10 cellular contexts compared by ENCODE assay signal in genomic region chr9:127549218-127549617, GRCh38.
"Had no signal": no experiment of that assay in that cellular context is flagged by ENCODE, and none has a peak within 500 bp of the region (broad histone marks: within the 10 kb centered on the region; RNA-seq: fewer than 3 reads in every experiment).

No MANE protein-coding gene starts in this region.

- ATAC-seq: gastroesophageal sphincter; stimulated activated memory B cell treated with anti-CD40 and anti-IgM and Interleukin-4, amounts not matched to agents 10 μg/mL and 1 μg/mL and 100 μg/mL, for 72 hours had no signal

- H3K4me1 Mint-ChIP-seq: stimulated activated memory B cell treated with anti-CD40 and anti-IgM and Interleukin-4, amounts not matched to agents 10 μg/mL and 1 μg/mL and 100 μg/mL, for 72 hours had no signal

- H3K9me3 ChIP-seq: gastroesophageal sphincter, thyroid gland had no signal

- H3K27me3 ChIP-seq: gastroesophageal sphincter, thyroid gland had no signal

- H3K36me3 ChIP-seq: thyroid gland had no signal

- H3K36me3 Mint-ChIP-seq: stimulated activated memory B cell treated with anti-CD40 and anti-IgM and Interleukin-4, amounts not matched to agents 10 μg/mL and 1 μg/mL and 100 μg/mL, for 72 hours had no signal

- H3K4me3 Mint-ChIP-seq: activated CD4-positive, alpha-beta T cell treated with anti-CD3 and anti-CD28 coated beads, Interleukin-2, amount 10 ng/mL, durations not matched to agents 7 days and 5 days; activated T-helper 1 cell treated with anti-CD3 and anti-CD28 coated beads, Interleukin-12 subunit alpha, Interleukin-12 subunit beta, Interleukin-2, Interleukin-4 antibody, amounts not matched to agents 30 ng/mL and 10 ng/mL and 1 ng/mL, durations not matched to agents 14 hours and 24 hours and 36 hours; stimulated activated memory B cell treated with anti-CD40 and anti-IgM and Interleukin-4, amounts not matched to agents 10 μg/mL and 1 μg/mL and 100 μg/mL, for 72 hours; T-helper 2 cell treated with Interferon-gamma antibody and Interleukin-4, amounts not matched to agents 5 μg/mL and 100 μg/mL, for 36 hours had no signal

- H3K27ac ChIP-seq: thyroid gland had no signal

- DNase-seq: activated CD4-positive, alpha-beta T cell treated with anti-CD3 and anti-CD28 coated beads, Interleukin-2, amount 10 ng/mL, durations not matched to agents 7 days and 5 days; anterior cingulate cortex; posterior cingulate gyrus; retina; stimulated activated CD4-positive, alpha-beta T cell treated with anti-CD3 and anti-CD28 coated beads, Interleukin-2, amount 100 ng/mL, for 48 hours; thyroid gland had no signal

- H3K27ac Mint-ChIP-seq: activated CD4-positive, alpha-beta T cell treated with anti-CD3 and anti-CD28 coated beads, Interleukin-2, amount 10 ng/mL, durations not matched to agents 7 days and 5 days; activated T-helper 1 cell treated with anti-CD3 and anti-CD28 coated beads, Interleukin-12 subunit alpha, Interleukin-12 subunit beta, Interleukin-2, Interleukin-4 antibody, amounts not matched to agents 30 ng/mL and 10 ng/mL and 1 ng/mL, durations not matched to agents 14 hours and 24 hours and 36 hours; stimulated activated memory B cell treated with anti-CD40 and anti-IgM and Interleukin-4, amounts not matched to agents 10 μg/mL and 1 μg/mL and 100 μg/mL, for 72 hours; T-helper 2 cell treated with Interferon-gamma antibody and Interleukin-4, amounts not matched to agents 5 μg/mL and 100 μg/mL, for 36 hours had no signal

- H3K4me3 ChIP-seq: gastroesophageal sphincter, thyroid gland had no signal

- H3K9me3 Mint-ChIP-seq: activated CD4-positive, alpha-beta T cell treated with anti-CD3 and anti-CD28 coated beads, Interleukin-2, amount 10 ng/mL, durations not matched to agents 7 days and 5 days; activated T-helper 1 cell treated with anti-CD3 and anti-CD28 coated beads, Interleukin-12 subunit alpha, Interleukin-12 subunit beta, Interleukin-2, Interleukin-4 antibody, amounts not matched to agents 30 ng/mL and 10 ng/mL and 1 ng/mL, durations not matched to agents 14 hours and 24 hours and 36 hours; stimulated activated memory B cell treated with anti-CD40 and anti-IgM and Interleukin-4, amounts not matched to agents 10 μg/mL and 1 μg/mL and 100 μg/mL, for 72 hours; T-helper 2 cell treated with Interferon-gamma antibody and Interleukin-4, amounts not matched to agents 5 μg/mL and 100 μg/mL, for 36 hours had no signal
